24 cellular contexts compared by ENCODE assay signal in the genomic region with DNA sequence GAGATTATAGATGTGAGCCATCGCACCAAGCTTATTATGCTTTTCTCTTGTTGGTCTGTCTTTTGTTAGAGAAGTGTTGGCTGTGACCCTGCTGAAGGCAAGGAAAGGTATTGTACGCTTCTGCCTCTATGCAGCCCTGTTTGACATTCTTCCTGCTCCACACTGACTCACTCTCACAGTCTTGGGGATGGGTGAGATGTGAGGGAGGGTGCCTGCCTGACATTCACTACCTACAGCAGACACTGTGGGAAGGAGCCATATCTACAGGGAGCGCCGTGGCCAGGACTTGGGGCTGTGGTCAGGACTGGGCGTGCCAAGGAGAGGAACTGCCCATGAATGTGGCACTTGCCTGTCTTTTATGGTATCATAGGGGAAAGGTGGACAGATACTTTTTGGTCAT.
"Had no signal": no experiment of that assay in that cellular context is flagged by ENCODE, and none has a peak within 500 bp of the region (broad histone marks: within the 10 kb centered on the region; RNA-seq: fewer than 3 reads in every experiment).

No MANE protein-coding gene starts in this region.

- H3K4me2 ChIP-seq: hepatocyte, neural progenitor cell had no signal

- H3K9me3 Mint-ChIP-seq: activated CD4-positive, alpha-beta memory T cell treated with anti-CD3 and anti-CD28 coated beads for 36 hours; activated CD4-positive, alpha-beta T cell treated with anti-CD3 and anti-CD28 coated beads, Interleukin-2, amount 10 ng/mL, durations not matched to agents 24 days and 14 days; activated T-helper 1 cell treated with anti-CD3 and anti-CD28 coated beads, Interleukin-12 subunit alpha, Interleukin-12 subunit beta, Interleukin-2, Interleukin-4 antibody, amounts not matched to agents 30 ng/mL and 10 ng/mL and 1 ng/mL, durations not matched to agents 14 hours and 24 hours and 36 hours; mesothelial cell of epicardium; natural killer cell; neural progenitor cell had no signal

- H3K36me3 Mint-ChIP-seq: activated CD4-positive, alpha-beta memory T cell treated with anti-CD3 and anti-CD28 coated beads for 36 hours; mesothelial cell of epicardium; natural killer cell; neural progenitor cell had no signal

- H3K4me1 ChIP-seq: breast epithelium had no signal

- H3K36me3 ChIP-seq: breast epithelium, gastroesophageal sphincter, neural progenitor cell, transverse colon had no signal

- H3K9me3 ChIP-seq: breast epithelium, gastroesophageal sphincter, testis, transverse colon had no signal

- H3K9ac ChIP-seq: neural progenitor cell had no signal

- H3K27ac Mint-ChIP-seq: activated CD4-positive, alpha-beta memory T cell treated with anti-CD3 and anti-CD28 coated beads for 36 hours; activated CD4-positive, alpha-beta T cell treated with anti-CD3 and anti-CD28 coated beads, Interleukin-2, amount 10 ng/mL, durations not matched to agents 24 days and 14 days; activated T-helper 1 cell treated with anti-CD3 and anti-CD28 coated beads, Interleukin-12 subunit alpha, Interleukin-12 subunit beta, Interleukin-2, Interleukin-4 antibody, amounts not matched to agents 30 ng/mL and 10 ng/mL and 1 ng/mL, durations not matched to agents 14 hours and 24 hours and 36 hours; mesothelial cell of epicardium; natural killer cell; neural progenitor cell had no signal

- H3K27me3 ChIP-seq: breast epithelium, gastroesophageal sphincter, hepatocyte, neural progenitor cell, testis, transverse colon had no signal

- H3K4me1 Mint-ChIP-seq: activated CD4-positive, alpha-beta T cell treated with anti-CD3 and anti-CD28 coated beads, Interleukin-2, amount 10 ng/mL, durations not matched to agents 24 days and 14 days; natural killer cell had no signal

- H3K4me3 ChIP-seq: breast epithelium, gastroesophageal sphincter, hepatocyte, neural progenitor cell, testis, transverse colon had no signal

- H3K4me3 Mint-ChIP-seq: activated CD4-positive, alpha-beta memory T cell treated with anti-CD3 and anti-CD28 coated beads for 36 hours; activated CD4-positive, alpha-beta T cell treated with anti-CD3 and anti-CD28 coated beads, Interleukin-2, amount 10 ng/mL, durations not matched to agents 24 days and 14 days; activated T-helper 1 cell treated with anti-CD3 and anti-CD28 coated beads, Interleukin-12 subunit alpha, Interleukin-12 subunit beta, Interleukin-2, Interleukin-4 antibody, amounts not matched to agents 30 ng/mL and 10 ng/mL and 1 ng/mL, durations not matched to agents 14 hours and 24 hours and 36 hours; mesothelial cell of epicardium; natural killer cell; neural progenitor cell had no signal

- FAIRE-seq: endothelial cell of umbilical vein, keratinocyte had no signal

- ATAC-seq: gastroesophageal sphincter; left cardiac atrium; natural killer cell; right cardiac atrium; stimulated activated naive CD8-positive, alpha-beta T cell treated with anti-CD3 and anti-CD28 coated beads, Interleukin-15, Interleukin-2, amounts not matched to agents 100 U/mL and 50 U/mL, for 24 hours had no signal

- H3K79me2 ChIP-seq: hepatocyte had no signal

- DNase-seq: activated CD4-positive, alpha-beta memory T cell treated with anti-CD3 and anti-CD28 coated beads for 36 hours; activated CD4-positive, alpha-beta T cell treated with anti-CD3 and anti-CD28 coated beads, Interleukin-2, amount 10 ng/mL, durations not matched to agents 24 days and 14 days; activated CD8-positive, alpha-beta memory T cell treated with anti-CD3 and anti-CD28 coated beads, Interleukin-2, amount 50 U/mL, for 4 hours; activated gamma-delta T cell treated with Interleukin-2 at 50 U/mL for 16 hours; activated naive CD4-positive, alpha-beta T cell treated with anti-CD3 and anti-CD28 coated beads, Interleukin-2, amount 50 U/mL, for 16 hours; activated T-cell treated with anti-CD3 and anti-CD28 coated beads, Interleukin-2, amount 50 U/mL, for 1 hour; amygdala; central memory CD4-positive, alpha-beta T cell; left cardiac atrium; mammary epithelial cell; natural killer cell; right cardiac atrium; stimulated activated CD4-positive, alpha-beta T cell treated with anti-CD3 and anti-CD28 coated beads, Interleukin-4, amount 100 ng/mL, for 1 hour; stimulated activated naive CD8-positive, alpha-beta T cell treated with anti-CD3 and anti-CD28 coated beads, Interleukin-15, Interleukin-2, amounts not matched to agents 100 U/mL and 50 U/mL, for 24 hours; testis; transverse colon had no signal

- H2AFZ ChIP-seq: hepatocyte had no signal

- H3K27ac ChIP-seq: breast epithelium, gastroesophageal sphincter, neural progenitor cell, testis had no signal
